ENCODE assay signal across 8 cellular contexts in the genomic region with DNA sequence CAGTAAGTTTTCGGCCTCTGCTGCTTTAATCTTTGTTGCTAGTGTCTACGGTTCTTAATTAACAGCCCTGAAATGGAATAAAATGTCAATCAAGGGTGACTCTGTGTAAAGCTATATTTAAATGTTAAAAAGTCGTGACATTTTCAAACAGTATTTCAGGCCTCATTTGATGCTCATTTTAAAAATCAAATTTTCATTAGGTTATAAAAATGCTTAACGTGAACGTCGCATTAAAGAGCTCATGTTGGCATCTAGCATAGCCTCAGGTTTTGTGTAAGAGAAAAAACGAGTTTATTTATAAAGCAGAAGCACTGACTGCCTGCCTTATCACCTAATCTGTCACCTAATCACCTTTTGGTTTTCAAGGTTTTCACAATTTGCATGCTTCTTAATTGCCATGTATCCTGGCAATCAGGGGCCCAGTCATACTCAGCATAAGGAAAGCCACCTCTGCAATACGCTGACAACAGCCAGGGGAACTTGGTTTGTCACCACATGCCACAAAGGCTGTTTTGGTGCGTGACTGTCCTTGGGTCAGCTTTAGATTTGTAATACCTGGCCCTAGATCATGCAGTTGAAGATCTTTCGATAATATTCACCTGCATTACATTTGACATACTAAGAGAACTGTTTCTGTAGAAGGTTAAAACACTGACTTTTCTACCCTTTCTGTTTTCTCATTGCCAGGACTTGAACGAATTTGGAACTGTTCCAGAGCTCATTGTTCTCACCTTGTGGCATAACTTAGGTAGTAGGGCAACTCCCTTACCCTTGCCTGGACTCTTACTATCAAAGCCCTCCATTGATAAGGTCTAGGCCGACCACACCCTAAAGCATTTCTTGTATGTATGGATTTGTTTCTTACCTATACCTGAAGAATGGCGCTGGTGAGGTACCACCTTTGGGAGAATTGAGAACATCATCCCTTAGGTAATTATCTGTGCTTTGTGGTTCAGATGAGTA.
A peak's percentile ranks its signal among the peaks of the same experiment; 100 is the strongest.
DNase-seq lines count a peak whose midpoint lies in the region; ATAC-seq and TF ChIP-seq lines count a peak whose summit lies in the region.

No MANE protein-coding gene starts in this region.

- dilution Hi-C loops in IMR-90 (cut with HindIII; ENCODE audit: low sequenced_read_pairs, unreplicated experiment): no loop called here

- H2AK5ac ChIP-seq in IMR-90 (ENCODE audit: low read depth, low read length): peak overlapping the region; percentile 96

- H3K79me1 ChIP-seq in IMR-90 (ENCODE audit: low read depth in 1 of 2, low read length in 2 of 2): no peaks in the 10 kb centered on the region; a peak in 1 of 4 replicates

- intact Hi-C loops in IMR-90 (cut with micrococcal nuclease): loop anchor here (1.0 to 5.0 kb wide), 9 partner anchors 68 to 913 kb away; a partner anchor contains a TSS

- no TSS peak for BruUV-seq in IMR-90 (replicated peaks; lab: Mats Ljungman, UMichigan)

- H3K27me3 ChIP-seq in CD8-positive, alpha-beta memory T cell (ENCODE audit: insufficient read depth, low read length, poor library complexity, severe bottlenecking): no peaks in the 10 kb centered on the region
- no peaks in the 10 kb centered on the region for H3K27me3 ChIP-seq in IMR-90 (ENCODE audit: control insufficient read depth, insufficient read depth, low read length)

- ATAC-seq in IMR-90 (ENCODE audit: low read depth) (no peak), GM19397 (IDR thresholded peaks at IDR 0.05; ENCODE audit: unreplicated experiment) (no peak)
- peak; percentile 32 for ATAC-seq in activated naive CD8-positive, alpha-beta T cell treated with anti-CD3 and anti-CD28 coated beads, Interleukin-2, amount 10 ng/mL, durations not matched to agents 7 days and 5 days (ENCODE audit: low read depth)
- peak; percentile 55 to 68 for ATAC-seq in natural killer cell treated with Interleukin-12 subunit alpha and Interleukin-12 subunit beta and Interleukin-15 and Interleukin-18, amount 100 ng/mL, for 72 hours

- peak overlapping the region; percentile 92 for H2BK5ac ChIP-seq in IMR-90 (ENCODE audit: low read depth, low read length, poor library complexity, severe bottlenecking)

- peaks cover 14% of the 10 kb centered on the region; the same call in 1 of the 2 replicates for H3K9me1 ChIP-seq in IMR-90 (ENCODE audit: insufficient read depth, low read length)

- H2AK9ac ChIP-seq in IMR-90 (replicated peaks; ENCODE audit: low read depth, low read length, poor library complexity): no peak overlapping the region

- H4K91ac ChIP-seq in IMR-90 (ENCODE audit: insufficient read depth, low read depth, low read length): peak overlapping the region; percentile 94

- peak overlapping the region; percentile 97 for H2BK120ac ChIP-seq in IMR-90 (ENCODE audit: low read depth, low read length)

- H2BK15ac ChIP-seq in IMR-90 (ENCODE audit: low read depth, low read length): peak overlapping the region; percentile 81

- CTCF ChIA-PET in CD8-positive, alpha-beta memory T cell (lab: Charles Lee): interaction anchor here (0.5 to 3.0 kb wide), 13 partner anchors 10 to 231 kb away, joined by 3 to 12 read pairs (median 4); no protein-coding TSS in a partner anchor
- CTCF ChIA-PET in IMR-90 (lab: Yijun Ruan, JAX): interaction anchor here (0.6 to 1.3 kb wide), 13 partner anchors 12 to 589 kb away, joined by 3 to 5 read pairs (median 3); no protein-coding TSS in a partner anchor

- peaks cover 31% of the 10 kb centered on the region for H3K4me1 ChIP-seq in CD8-positive, alpha-beta memory T cell (ENCODE audit: insufficient read depth, low read length)
- peaks cover 20% of the 10 kb centered on the region for H3K4me1 ChIP-seq in IMR-90 (ENCODE audit: control insufficient read depth, insufficient read depth, low read length)

- peak overlapping the region in 5 of 7 donors; percentile 43 to 81 (median 56) for H3K4me3 Mint-ChIP-seq in CD8-positive, alpha-beta memory T cell
- H3K4me3 Mint-ChIP-seq in activated naive CD8-positive, alpha-beta T cell treated with anti-CD3 and anti-CD28 coated beads, Interleukin-2, amount 10 ng/mL, durations not matched to agents 7 days and 5 days: peak overlapping the region; percentile 73
- H3K4me3 Mint-ChIP-seq in natural killer cell treated with Interleukin-12 subunit alpha and Interleukin-12 subunit beta and Interleukin-15 and Interleukin-18, amount 100 ng/mL, for 72 hours: peak overlapping the region; percentile 58

- no peak for TF ChIP-seq RAD21 in IMR-90 (IDR thresholded peaks at IDR 0.05; ENCODE audit: low read length)

- peak overlapping the region; percentile 90 for H3K14ac ChIP-seq in IMR-90 (replicated peaks; ENCODE audit: low read depth, low read length)

- H3K18ac ChIP-seq in IMR-90 (ENCODE audit: low read depth, low read length): peak overlapping the region; percentile 90

- H4K8ac ChIP-seq in IMR-90 (ENCODE audit: low read depth in 2 of 2, low read length in 2 of 2): peak overlapping the region; percentile 78 to 92

- H3K23ac ChIP-seq in IMR-90 (ENCODE audit: low read depth, low read length): peak overlapping the region; percentile 80; the same call in 1 of the 2 replicates

- peak overlapping the region; percentile 96 for H3K4ac ChIP-seq in IMR-90 (ENCODE audit: low read depth, low read length)

- no peaks in the 10 kb centered on the region for H3K36me3 Mint-ChIP-seq in CD8-positive, alpha-beta memory T cell
- peaks cover 2% of the 10 kb centered on the region for H3K36me3 Mint-ChIP-seq in activated naive CD8-positive, alpha-beta T cell treated with anti-CD3 and anti-CD28 coated beads, Interleukin-2, amount 10 ng/mL, durations not matched to agents 7 days and 5 days
- no peaks in the 10 kb centered on the region for H3K36me3 Mint-ChIP-seq in natural killer cell treated with Interleukin-12 subunit alpha and Interleukin-12 subunit beta and Interleukin-15 and Interleukin-18, amount 100 ng/mL, for 72 hours

- peak overlapping the region; percentile 83 for H4K5ac ChIP-seq in IMR-90 (ENCODE audit: low read depth, low read length)

- H2BK20ac ChIP-seq in IMR-90 (ENCODE audit: low read depth, low read length): peak overlapping the region; percentile 96

- H3K36me3 ChIP-seq in CD8-positive, alpha-beta memory T cell (ENCODE audit: insufficient read depth, low read length): no peaks in the 10 kb centered on the region
- H3K36me3 ChIP-seq in IMR-90 (ENCODE audit: control insufficient read depth, insufficient read depth, low read length): no peaks in the 10 kb centered on the region

- no peaks in the 10 kb centered on the region for H3K9me3 ChIP-seq in CD8-positive, alpha-beta memory T cell (ENCODE audit: low read length)
- no peaks in the 10 kb centered on the region for H3K9me3 ChIP-seq in IMR-90 (ENCODE audit: control insufficient read depth, insufficient read depth, low read length)

- no peaks in the 10 kb centered on the region for H4K20me1 ChIP-seq in IMR-90 (ENCODE audit: insufficient read depth, low read length)

- H3K27ac ChIP-seq in CD8-positive, alpha-beta memory T cell (ENCODE audit: low read depth, low read length): no peak overlapping the region
- H3K27ac ChIP-seq in IMR-90 (ENCODE audit: insufficient read depth, low read length): peak overlapping the region; percentile 80

- H3K4me3 ChIP-seq in CD8-positive, alpha-beta memory T cell (ENCODE audit: low read length): no peak overlapping the region
- no peak overlapping the region for H3K4me3 ChIP-seq in IMR-90 (ENCODE audit: insufficient read depth, low read depth, low read length)

- H3K27me3 Mint-ChIP-seq in CD8-positive, alpha-beta memory T cell: peaks cover 4 to 26% of the 10 kb centered on the region in 2 donors
- H3K27me3 Mint-ChIP-seq in activated naive CD8-positive, alpha-beta T cell treated with anti-CD3 and anti-CD28 coated beads, Interleukin-2, amount 10 ng/mL, durations not matched to agents 7 days and 5 days: peaks cover 20% of the 10 kb centered on the region
- peaks cover 20 to 21% of the 10 kb centered on the region in 2 donors for H3K27me3 Mint-ChIP-seq in natural killer cell treated with Interleukin-12 subunit alpha and Interleukin-12 subunit beta and Interleukin-15 and Interleukin-18, amount 100 ng/mL, for 72 hours

- peak overlapping the region; percentile 75; the same call in 1 of the 2 replicates for H3K4me2 ChIP-seq in IMR-90 (ENCODE audit: low read depth, low read length)

- H3K56ac ChIP-seq in IMR-90 (ENCODE audit: extremely low read depth, insufficient read depth, low read length): peak overlapping the region; percentile 92

- H3K4me1 Mint-ChIP-seq in CD8-positive, alpha-beta memory T cell: peaks cover 8 to 44% (median 24%) of the 10 kb centered on the region in 3 donors
- peaks cover 47% of the 10 kb centered on the region for H3K4me1 Mint-ChIP-seq in activated naive CD8-positive, alpha-beta T cell treated with anti-CD3 and anti-CD28 coated beads, Interleukin-2, amount 10 ng/mL, durations not matched to agents 7 days and 5 days
- H3K4me1 Mint-ChIP-seq in natural killer cell treated with Interleukin-12 subunit alpha and Interleukin-12 subunit beta and Interleukin-15 and Interleukin-18, amount 100 ng/mL, for 72 hours (ENCODE audit: low read depth in 2 of 2): peaks cover 17 to 23% of the 10 kb centered on the region in 2 donors

- H2AFZ ChIP-seq in IMR-90 (replicated peaks; ENCODE audit: low read length, poor library complexity): peak overlapping the region; percentile 38

- no peak; the same call in 1 of the 2 replicates for TF ChIP-seq POLR2A in IMR-90 (IDR thresholded peaks at IDR 0.05; ENCODE audit: low read depth, low read length)

- 60% methylated on average over 2 of the region's 13 CpGs; no CpG with 5 or more reads in 1 of the 2 experiments for WGBS in IMR-90 (ENCODE audit: extremely low coverage in 2 of 2, insufficient read length in 1 of 2), 2 experiments

- TF ChIP-seq CTCF in IMR-90 (conservative IDR thresholded peaks at IDR 0.05; ENCODE audit: low read depth, low read length): no peak

- H3K27ac Mint-ChIP-seq in CD8-positive, alpha-beta memory T cell: peak overlapping the region in 7 of 8 donors; percentile 26 to 85 (median 66)
- peak overlapping the region; percentile 81 for H3K27ac Mint-ChIP-seq in activated naive CD8-positive, alpha-beta T cell treated with anti-CD3 and anti-CD28 coated beads, Interleukin-2, amount 10 ng/mL, durations not matched to agents 7 days and 5 days
- H3K27ac Mint-ChIP-seq in natural killer cell treated with Interleukin-12 subunit alpha and Interleukin-12 subunit beta and Interleukin-15 and Interleukin-18, amount 100 ng/mL, for 72 hours: peak overlapping the region; percentile 80 to 90

- no peak for DNase-seq in CD8-positive, alpha-beta memory T cell
- DNase-seq in IMR-90 (no peak), cerebellar cortex (ENCODE audit: low spot score) (no peak), epidermal melanocyte (ENCODE audit: insufficient read length, low spot score) (no peak), NCI-H1436 treated with DMSO at 0.1 percent for 48 hours (lab: John Stamatoyannopoulos, UW) (no peak)
- DNase-seq in activated naive CD8-positive, alpha-beta T cell treated with anti-CD3 and anti-CD28 coated beads, Interleukin-2, amount 10 ng/mL, durations not matched to agents 7 days and 5 days: no peak
- DNase-seq in natural killer cell treated with Interleukin-12 subunit alpha and Interleukin-12 subunit beta and Interleukin-15 and Interleukin-18, amount 100 ng/mL, for 72 hours (ENCODE audit: low spot score): no peak

- peak overlapping the region; percentile 43; the same call in 1 of the 2 replicates for H3K9ac ChIP-seq in IMR-90 (ENCODE audit: low read depth, low read length)

- H3K9me3 Mint-ChIP-seq in CD8-positive, alpha-beta memory T cell: no peaks in the 10 kb centered on the region
- no peaks in the 10 kb centered on the region for H3K9me3 Mint-ChIP-seq in activated naive CD8-positive, alpha-beta T cell treated with anti-CD3 and anti-CD28 coated beads, Interleukin-2, amount 10 ng/mL, durations not matched to agents 7 days and 5 days
- no peaks in the 10 kb centered on the region for H3K9me3 Mint-ChIP-seq in natural killer cell treated with Interleukin-12 subunit alpha and Interleukin-12 subunit beta and Interleukin-15 and Interleukin-18, amount 100 ng/mL, for 72 hours

- POLR2A ChIA-PET in CD8-positive, alpha-beta memory T cell (lab: Charles Lee): no interaction called here
- POLR2A ChIA-PET in IMR-90 (lab: Charles Lee; ENCODE audit: unreplicated experiment): interaction anchor here (1.0 to 1.5 kb wide), 3 partner anchors 175 to 179 kb away, joined by 5 to 6 read pairs (median 6); no protein-coding TSS in a partner anchor
- POLR2A ChIA-PET in activated naive CD8-positive, alpha-beta T cell treated with anti-CD3 and anti-CD28 coated beads, Interleukin-2, amount 10 ng/mL, durations not matched to agents 7 days and 5 days (lab: Charles Lee): interaction anchor here (0.6 to 1.8 kb wide), 6 partner anchors 10 to 670 kb away, joined by 3 to 8 read pairs (median 3); a partner anchor contains a TSS

- in situ Hi-C loops in IMR-90 (cut with MboI; ENCODE audit: low sequenced_read_pairs): loop anchor here (10.0 to 25.0 kb wide), 3 partner anchors 408 to 908 kb away; a partner anchor contains a TSS

Comparison
In these comparisons a context has a peak if more than half of its experiments do, and no peak if none do; other contexts are left out.
1. ATAC-seq: peak in activated naive CD8-positive, alpha-beta T cell treated with anti-CD3 and anti-CD28 coated beads, Interleukin-2, amount 10 ng/mL, durations not matched to agents 7 days and 5 days (single experiment) and natural killer cell treated with Interleukin-12 subunit alpha and Interleukin-12 subunit beta and Interleukin-15 and Interleukin-18, amount 100 ng/mL, for 72 hours (2 of 2); none in IMR-90 (single experiment) and GM19397 (single experiment).
2. Peak in every context shown above with its lines, with median percentiles within 50 percentile points of each other: H3K27ac Mint-ChIP-seq and H3K4me3 Mint-ChIP-seq.